In the genomic region with DNA sequence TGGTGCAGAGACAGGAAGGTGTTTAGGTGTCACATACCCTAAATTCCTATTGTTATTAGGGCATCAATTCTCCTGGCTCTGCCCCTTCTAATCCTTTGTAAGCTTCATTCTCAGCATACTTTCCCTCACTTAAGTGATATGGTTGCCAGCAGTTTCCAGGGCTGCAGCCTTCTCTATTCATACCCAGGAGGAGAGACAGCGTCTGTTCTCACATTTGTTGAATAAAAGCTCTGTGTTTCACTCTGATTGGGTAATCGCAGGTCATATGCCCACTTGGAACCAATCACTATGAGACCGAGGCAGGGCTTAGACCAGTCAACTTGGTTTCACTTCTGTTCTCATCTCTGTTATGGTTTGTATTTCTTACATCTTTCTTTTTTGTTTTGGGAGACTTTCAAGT, we compare ENCODE assay signal across 7 cellular contexts.
A peak's percentile ranks its signal among the peaks of the same experiment; 100 is the strongest.
DNase-seq lines count a peak whose midpoint lies in the region; TF ChIP-seq lines count a peak whose summit lies in the region.

No MANE protein-coding gene starts in this region.

- H3F3A ChIP-seq in GM23248 (ENCODE audit: insufficient read depth) (no peaks in the 10 kb centered on the region), MM.1S (ENCODE audit: insufficient read depth, low read length) (no peaks in the 10 kb centered on the region)

- H3K27ac ChIP-seq in GM23248 (no peak overlapping the region), MM.1S (ENCODE audit: low read length) (no peak overlapping the region), hepatocyte (no peak overlapping the region)

- CTCF ChIA-PET in GM10248 (lab: Yijun Ruan, JAX): interaction anchor here (1.0 to 1.7 kb wide), 2 partner anchors 22 to 23 kb away, joined by 3 read pairs; no protein-coding TSS in a partner anchor

- H3K4me3 ChIP-seq in GM23248 (peak overlapping the region; percentile 73), MM.1S (ENCODE audit: low read length) (peak overlapping the region; percentile 38), hepatocyte (peak overlapping the region; percentile 3)

- POLR2A ChIA-PET in GM10248 (lab: Yijun Ruan, JAX): no interaction called here

- WGBS in GM23248 (ENCODE audit: low coverage in 1 of 2, low lambda C conversion rate in 2 of 2, missing lambda C conversion rate in 2 of 2), 2 experiments: 23 to 25% methylated on average over 3 of the region's 3 CpGs
- 71% methylated on average over 3 of the region's 3 CpGs for WGBS in hepatocyte (ENCODE audit: low lambda C conversion rate, missing lambda C conversion rate)

- H3K27me3 ChIP-seq in GM23248 (replicated peaks; ENCODE audit: insufficient read depth): no peaks in the 10 kb centered on the region
- H3K27me3 ChIP-seq in MM.1S (replicated peaks; ENCODE audit: insufficient read depth, low read length): no peaks in the 10 kb centered on the region
- no peaks in the 10 kb centered on the region for H3K27me3 ChIP-seq in hepatocyte

- H3K36me3 ChIP-seq in GM23248 (ENCODE audit: low read depth): no peaks in the 10 kb centered on the region
- H3K36me3 ChIP-seq in MM.1S (replicated peaks; ENCODE audit: insufficient read depth, low read length): no peaks in the 10 kb centered on the region
- H3K36me3 ChIP-seq in hepatocyte (replicated peaks; ENCODE audit: insufficient read depth, low read depth): no peaks in the 10 kb centered on the region

- H3K79me2 ChIP-seq in GM23248 (ENCODE audit: insufficient read depth) (no peaks in the 10 kb centered on the region), MM.1S (ENCODE audit: low read length) (no peaks in the 10 kb centered on the region), hepatocyte (no peaks in the 10 kb centered on the region)

- H3K9me3 ChIP-seq in GM23248 (ENCODE audit: low read depth) (no peaks in the 10 kb centered on the region), MM.1S (replicated peaks; ENCODE audit: insufficient read depth, low read length) (no peaks in the 10 kb centered on the region), hepatocyte (ENCODE audit: low read depth) (no peaks in the 10 kb centered on the region)

- DNase-seq in GM10248 (ENCODE audit: extremely low spot score): peak; percentile 14
- DNase-seq in GM23248: peak; percentile 87
- peak; percentile 89 for DNase-seq in MM.1S
- DNase-seq in amygdala (lab: John Stamatoyannopoulos, UW): peak in 54 of 56 donors; percentile 2 to 89 (median 42)
- DNase-seq in hepatocyte (ENCODE audit: low spot score): peak; percentile 72
- DNase-seq in putamen (ENCODE audit: low spot score): peak; percentile 90
- no peak for DNase-seq in activated naive CD4-positive, alpha-beta T cell treated with Interleukin-2 at 50 U/mL for 16 hours

- H3K4me2 ChIP-seq in GM23248 (ENCODE audit: unreplicated experiment) (peak overlapping the region; percentile 77), MM.1S (ENCODE audit: low read depth, low read length) (peak overlapping the region; percentile 28), hepatocyte (peak overlapping the region; percentile 59)

- H3K4me1 ChIP-seq in GM23248 (ENCODE audit: insufficient read depth): no peaks in the 10 kb centered on the region
- no peaks in the 10 kb centered on the region for H3K4me1 ChIP-seq in MM.1S (ENCODE audit: low read length)
- H3K4me1 ChIP-seq in hepatocyte (ENCODE audit: insufficient read depth): peaks cover 7% of the 10 kb centered on the region

- H3K9ac ChIP-seq in GM23248 (peak overlapping the region; percentile 69), MM.1S (ENCODE audit: low read length) (no peak overlapping the region)

- H4K20me1 ChIP-seq in GM23248 (ENCODE audit: insufficient read depth): no peaks in the 10 kb centered on the region
- no peaks in the 10 kb centered on the region for H4K20me1 ChIP-seq in MM.1S (ENCODE audit: insufficient read depth, low read length)
- no peaks in the 10 kb centered on the region for H4K20me1 ChIP-seq in hepatocyte (ENCODE audit: insufficient read depth, poor library complexity, severe bottlenecking)

- H2AFZ ChIP-seq in GM23248 (peak overlapping the region; percentile 89), MM.1S (ENCODE audit: low read length) (peak overlapping the region; percentile 58), hepatocyte (peak overlapping the region; percentile 22)

- H3K9me2 ChIP-seq in GM23248 (ENCODE audit: insufficient read depth) (no peaks in the 10 kb centered on the region), MM.1S (replicated peaks; ENCODE audit: insufficient read depth, low read length) (no peaks in the 10 kb centered on the region), hepatocyte (replicated peaks; ENCODE audit: insufficient read depth) (no peaks in the 10 kb centered on the region)

- no peak for TF ChIP-seq CTCF in GM10248 (IDR thresholded peaks at IDR 0.05; ENCODE audit: control extremely low read depth, extremely low read depth, low read depth, missing control alignments)
- TF ChIP-seq CTCF in MM.1S (IDR thresholded peaks at IDR 0.05; ENCODE audit: low read length): no peak
- TF ChIP-seq CTCF in hepatocyte (IDR thresholded peaks at IDR 0.05; ENCODE audit: poor library complexity): no peak

- in situ Hi-C loops in GM23248 (cut with MboI): no loop called here

Comparison
In these comparisons a context has a peak if more than half of its experiments do, and no peak if none do; other contexts are left out.
1. H2AFZ ChIP-seq: peak in every context shown above with its lines; median percentile 89 in GM23248; 58 in MM.1S; 22 in hepatocyte.
2. H3K4me3 ChIP-seq: peak in every context shown above with its lines; median percentile 73 in GM23248; 38 in MM.1S; 3 in hepatocyte.